In the genomic region with DNA sequence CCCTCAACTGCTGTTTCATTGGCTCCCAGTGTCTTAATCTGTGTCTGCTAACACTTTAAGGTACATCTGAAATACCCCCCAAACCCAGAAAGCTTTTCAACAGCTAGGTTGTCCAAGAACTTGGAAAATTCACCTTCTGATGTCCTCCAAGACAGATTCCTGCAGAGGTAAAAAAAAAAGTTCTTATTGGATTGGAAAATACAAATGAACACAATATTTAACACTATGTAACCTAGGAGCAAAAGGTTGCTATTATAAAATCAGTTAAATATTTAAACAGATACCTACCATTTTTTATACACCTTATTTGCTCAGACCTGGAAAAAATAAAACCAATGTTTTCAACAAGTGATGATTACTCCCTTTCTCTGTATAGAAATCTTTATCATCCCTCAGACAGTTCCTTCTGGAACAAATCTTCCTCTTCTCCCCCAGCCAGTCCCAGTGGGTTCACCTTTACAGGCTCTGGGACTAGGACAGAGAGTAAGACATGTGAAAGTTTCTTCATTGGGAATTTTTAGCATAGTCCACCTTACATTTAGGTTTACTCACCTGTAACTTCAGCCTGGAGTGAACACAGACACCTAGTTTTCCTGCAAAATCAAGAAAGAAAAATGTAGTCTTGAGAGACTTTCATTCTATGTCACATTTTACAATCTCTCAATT, we compare ENCODE assay signal across 13 cellular contexts. TPM values are rescaled to one million over a fixed set of nuclear protein-coding genes. Genes with fewer than 3 reads are reported as not detected.
DNase-seq lines count a peak whose midpoint lies in the region; ATAC-seq and TF ChIP-seq lines count a peak whose summit lies in the region.
"Had no signal": no experiment of that assay in that cellular context is flagged by ENCODE, and none has a peak within 500 bp of the region (broad histone marks: within the 10 kb centered on the region; RNA-seq: fewer than 3 reads in every experiment).

No MANE protein-coding gene starts in this region.

- DNase-seq in Caco-2 = no peak
- no peak for DNase-seq in HFF-Myc (ENCODE audit: extremely low read depth, low read depth)
- no peak for DNase-seq in naive B cell
- DNase-seq in NCI-H2196 (lab: John Stamatoyannopoulos, UW; ENCODE audit: unreplicated experiment) = no peak
- DNase-seq: aorta, foreskin keratinocyte, GF-D8, NCI-H2171 treated with DMSO at 0.1 percent for 48 hours had no signal

- H3K4me3 Mint-ChIP-seq in Caco-2 (ENCODE audit: unreplicated experiment) (peak overlapping the region; percentile 77), naive B cell (peak overlapping the region in 4 of 8 donors; percentile 12 to 92 (median 57))
- peak overlapping the region; percentile 98 for H3K4me3 Mint-ChIP-seq in activated T-helper 17 cell treated with anti-CD3 and anti-CD28 coated beads, Interleukin-2, amount 50 U/mL, for 72 hours

- H3K9me3 Mint-ChIP-seq in Caco-2 (ENCODE audit: unreplicated experiment) (no peaks in the 10 kb centered on the region), naive B cell (no peaks in the 10 kb centered on the region)
- H3K9me3 Mint-ChIP-seq in activated T-helper 17 cell treated with anti-CD3 and anti-CD28 coated beads, Interleukin-2, amount 50 U/mL, for 72 hours = no peaks in the 10 kb centered on the region

- POLR2A ChIA-PET in Caco-2 (lab: Charles Lee) = interaction anchor here (0.9 to 3.0 kb wide), 4 partner anchors 10 to 62 kb away, joined by 4 to 17 read pairs (median 6); no protein-coding TSS in a partner anchor

- no peak for TF ChIP-seq CTCF in Caco-2 (IDR thresholded peaks at IDR 0.05; ENCODE audit: insufficient read depth in 1 of 2, low read depth in 1 of 2, low read length in 1 of 2, severe bottlenecking in 1 of 2, unreplicated experiment in 1 of 2)
- no peak for TF ChIP-seq CTCF in HFF-Myc (IDR thresholded peaks at IDR 0.05; ENCODE audit: low read depth, low read length, missing control alignments)

- H3K4me1 ChIP-seq in Caco-2 = peaks cover 24% of the 10 kb centered on the region
- H3K4me1 ChIP-seq: foreskin keratinocyte had no signal

- no peak for ATAC-seq in activated T-helper 17 cell treated with anti-CD3 and anti-CD28 coated beads, Interleukin-2, amount 50 U/mL, for 72 hours (replicated peaks)
- ATAC-seq in naive B cell (ENCODE audit: low read depth in 2 of 2) (no peak), GM18498 (IDR thresholded peaks at IDR 0.05; ENCODE audit: unreplicated experiment) (no peak), HG03571 (IDR thresholded peaks at IDR 0.05; ENCODE audit: unreplicated experiment) (no peak), GM19395 (IDR thresholded peaks at IDR 0.05; ENCODE audit: unreplicated experiment) (no peak)
- ATAC-seq: foreskin keratinocyte had no signal

- H3K27me3 ChIP-seq in Caco-2 (replicated peaks; ENCODE audit: control insufficient read depth, insufficient read depth, low read length) = no peaks in the 10 kb centered on the region
- H3K27me3 ChIP-seq: foreskin keratinocyte had no signal

- CTCF ChIA-PET in Caco-2 (lab: Charles Lee) = no interaction called here

- peaks cover 94% of the 10 kb centered on the region for H3K36me3 Mint-ChIP-seq in Caco-2 (ENCODE audit: insufficient read depth, unreplicated experiment)
- H3K36me3 Mint-ChIP-seq in activated T-helper 17 cell treated with anti-CD3 and anti-CD28 coated beads, Interleukin-2, amount 50 U/mL, for 72 hours (ENCODE audit: low read depth) = peaks cover 77% of the 10 kb centered on the region
- peaks cover 9 to 13% of the 10 kb centered on the region in 2 donors for H3K36me3 Mint-ChIP-seq in naive B cell

- intact Hi-C loops in Caco-2 (cut with micrococcal nuclease; ENCODE audit: unreplicated experiment) = loop anchor here (10.0 kb wide), 1 partner anchor 128 kb away; the partner anchor contains the start of genes HNRNPUL2 and TTC9C

- H3K27ac Mint-ChIP-seq in Caco-2 (ENCODE audit: unreplicated experiment) (peak overlapping the region; percentile 85), naive B cell (peak overlapping the region in 4 of 6 donors; percentile 34 to 95 (median 70))
- H3K27ac Mint-ChIP-seq in activated T-helper 17 cell treated with anti-CD3 and anti-CD28 coated beads, Interleukin-2, amount 50 U/mL, for 72 hours = peak overlapping the region; percentile 96

- peaks cover 13% of the 10 kb centered on the region for H3K36me3 ChIP-seq in Caco-2 (ENCODE audit: control insufficient read depth, insufficient read depth, low read length)

- no TSS peak for BruUV-seq in Caco-2 (replicated peaks; lab: Mats Ljungman, UMichigan)

- H3K9me3 ChIP-seq in Caco-2 = no peaks in the 10 kb centered on the region

- H3K4me3 ChIP-seq in Caco-2 (ENCODE audit: low read depth, low read length) = no peak overlapping the region
- peak overlapping the region; percentile 98 for H3K4me3 ChIP-seq in HFF-Myc (replicated peaks; ENCODE audit: low read depth, low read length)

- peaks cover 18% of the 10 kb centered on the region for H3K4me1 Mint-ChIP-seq in Caco-2 (ENCODE audit: low read depth, unreplicated experiment)
- H3K4me1 Mint-ChIP-seq in activated T-helper 17 cell treated with anti-CD3 and anti-CD28 coated beads, Interleukin-2, amount 50 U/mL, for 72 hours = peaks cover 24% of the 10 kb centered on the region
- H3K4me1 Mint-ChIP-seq in naive B cell = peaks cover 34 to 55% (median 50%) of the 10 kb centered on the region in 3 donors

- H3K27me3 Mint-ChIP-seq in Caco-2 (ENCODE audit: insufficient read depth, unreplicated experiment) (no peaks in the 10 kb centered on the region), naive B cell (no peaks in the 10 kb centered on the region)
- H3K27me3 Mint-ChIP-seq in activated T-helper 17 cell treated with anti-CD3 and anti-CD28 coated beads, Interleukin-2, amount 50 U/mL, for 72 hours = no peaks in the 10 kb centered on the region

RNA-seq across cellular contexts. Expression of gene WDR74, which starts 13.3 kb away (rescaled TPM):
- 112 and 115 TPM in 2 replicates for total RNA-seq in Caco-2 (2022)
- 100 to 1,000 TPM in 1 of 2 donors, 10 to 100 TPM in 1; 70.3 to 104 TPM for total RNA-seq in activated T-helper 17 cell treated with anti-CD3 and anti-CD28 coated beads, Interleukin-2, amount 50 U/mL, for 72 hours
- 10 to 100 TPM; 42.0 to 77.0 (median 54.6) TPM for polyA plus RNA-seq in naive B cell (ENCODE audit: low read depth in 6 of 6)

RNA-seq across cellular contexts. Expression of gene TEX54, which starts 20.0 kb away (rescaled TPM):
- 0.95 TPM in 1 of 2 replicates, not detected in the other for total RNA-seq in Caco-2 (2022)
- under 1 TPM; 0.82 TPM for total RNA-seq in activated T-helper 17 cell treated with anti-CD3 and anti-CD28 coated beads, Interleukin-2, amount 50 U/mL, for 72 hours
- polyA plus RNA-seq in naive B cell (ENCODE audit: low read depth in 6 of 6) = 1 to 10 TPM in 5 of 6 donors, not detected in 1; 2.3 to 7.0 (median 3.7) TPM
- total RNA-seq: aorta, foreskin keratinocyte, mucosa of gallbladder had no signal
- polyA plus RNA-seq: foreskin keratinocyte had no signal

RNA-seq across cellular contexts. Expression of gene STX5, which starts 20.8 kb away (rescaled TPM):
- 39.9 and 44.2 TPM in 2 replicates for total RNA-seq in Caco-2 (2022)
- total RNA-seq in activated T-helper 17 cell treated with anti-CD3 and anti-CD28 coated beads, Interleukin-2, amount 50 U/mL, for 72 hours = 10 to 100 TPM; 23.4 to 32.0 TPM
- 10 to 100 TPM; 46.4 to 64.2 (median 51.5) TPM for polyA plus RNA-seq in naive B cell (ENCODE audit: low read depth in 6 of 6)

RNA-seq across cellular contexts. Expression of gene SLC3A2, which starts 28.0 kb away (rescaled TPM):
- total RNA-seq in Caco-2 (2022) = 763 and 879 TPM in 2 replicates
- total RNA-seq in activated T-helper 17 cell treated with anti-CD3 and anti-CD28 coated beads, Interleukin-2, amount 50 U/mL, for 72 hours = 100 to 1,000 TPM; 176 to 287 TPM
- polyA plus RNA-seq in naive B cell (ENCODE audit: low read depth in 6 of 6) = 100 to 1,000 TPM in 2 of 6 donors, 10 to 100 TPM in 4; 63.1 to 135 (median 81.1) TPM

RNA-seq across cellular contexts. Expression of gene NXF1, which starts 47.4 kb away (rescaled TPM):
- 77.5 and 77.6 TPM in 2 replicates for total RNA-seq in Caco-2 (2022)
- total RNA-seq in activated T-helper 17 cell treated with anti-CD3 and anti-CD28 coated beads, Interleukin-2, amount 50 U/mL, for 72 hours = 100 to 1,000 TPM in 1 of 2 donors, 10 to 100 TPM in 1; 85.8 to 115 TPM
- 100 to 1,000 TPM in 2 of 6 donors, 10 to 100 TPM in 4; 60.9 to 121 (median 90.6) TPM for polyA plus RNA-seq in naive B cell (ENCODE audit: low read depth in 6 of 6)
